ENCODE assay signal across 8 cellular contexts in genomic region chr19:17305517-17306284, GRCh38. TPM values are rescaled to one million over a fixed set of nuclear protein-coding genes. Genes with fewer than 3 reads are reported as not detected.
DNase-seq lines count a peak whose midpoint lies in the region; TF ChIP-seq lines count a peak whose summit lies in the region.

MRPL34 (plus strand) TSS chr19:17305872; CDS start chr19:17305893, 21 bp downstream.

- H3K9ac ChIP-seq in SK-N-MC (ENCODE audit: insufficient read length): peak within 1 kb of the TSS; percentile 88

- DNase-seq in GM04504 (ENCODE audit: low read depth): peak; percentile 97
- peak; percentile 97 for DNase-seq in HFF-Myc (ENCODE audit: extremely low read depth, low read depth)
- peak; percentile 100 for DNase-seq in NAMALWA (ENCODE audit: low spot score)
- peak; percentile 86 for DNase-seq in SK-N-MC (ENCODE audit: low read depth, low spot score)
- DNase-seq in activated naive CD4-positive, alpha-beta T cell treated with anti-CD3 and anti-CD28 coated beads, Interleukin-2, amount 50 U/mL, for 16 hours: peak; percentile 92
- DNase-seq in germinal center (ENCODE audit: low spot score): peak; percentile 91
- DNase-seq in nucleus accumbens (lab: John Stamatoyannopoulos, UW): peak; percentile 57 to 99 (median 94)

- no peaks in the 10 kb centered on the region for H3K9me3 ChIP-seq in SK-N-MC (ENCODE audit: low read depth, low read length)

- peak within 1 kb of the TSS; percentile 66 for H3K4me3 ChIP-seq in HFF-Myc (replicated peaks; ENCODE audit: low read depth, low read length)
- peak within 1 kb of the TSS; percentile 95 for H3K4me3 ChIP-seq in SK-N-MC

- H3K36me3 ChIP-seq in SK-N-MC (ENCODE audit: insufficient read depth, low read length): no peaks in the 10 kb centered on the region

- H3K27ac ChIP-seq in SK-N-MC (peak within 1 kb of the TSS; percentile 63), temporal lobe (ENCODE audit: low read depth, low read length) (peak within 1 kb of the TSS; percentile 91)

- TF ChIP-seq CTCF in HFF-Myc (IDR thresholded peaks at IDR 0.05; ENCODE audit: low read depth, low read length, missing control alignments): peak; percentile 76

RNA-seq across cellular contexts. Expression of gene MRPL34, which starts in this region (rescaled TPM):
- total RNA-seq in temporal lobe: 13.3 TPM

Comparison
In these comparisons a context has a peak if more than half of its experiments do, and no peak if none do; other contexts are left out.
1. Peak in every context shown above with its lines: DNase-seq, H3K4me3 ChIP-seq and H3K27ac ChIP-seq.